Comparison of ENCODE assay signal across 8 cellular contexts in genomic region chr6:7312616-7313504, GRCh38.
A peak's percentile ranks its signal among the peaks of the same experiment; 100 is the strongest.
DNase-seq lines count a peak whose midpoint lies in the region; ATAC-seq, FAIRE-seq and TF ChIP-seq lines count a peak whose summit lies in the region.

Gene SSR1, minus strand, starts transcription at chr6:7313199. Its CDS starts 79 bp downstream, at chr6:7313120.

- no peak for TF ChIP-seq CTCF in AG09319 (IDR thresholded peaks at IDR 0.05; ENCODE audit: low read depth, low read length)

- peak; percentile 90 for DNase-seq in AG09319 (ENCODE audit: extremely low read depth, low read depth)
- DNase-seq in NCI-H446 treated with DMSO at 0.1 percent for 48 hours (lab: John Stamatoyannopoulos, UW), result peak; percentile 93
- peak; percentile 98 for DNase-seq in cerebellar cortex (ENCODE audit: low spot score)
- peak; percentile 94 for DNase-seq in stimulated activated CD4-positive, alpha-beta T cell treated with anti-CD3 and anti-CD28 coated beads, Interleukin-12 subunit alpha, Interleukin-12 subunit beta, amount 100 ng/mL, for 4 hours

- peak; percentile 98 for ATAC-seq in GM19035 (IDR thresholded peaks at IDR 0.05; ENCODE audit: unreplicated experiment)
- peak; percentile 95 for ATAC-seq in HG03354 (IDR thresholded peaks at IDR 0.05; ENCODE audit: poor library complexity, severe bottlenecking, unreplicated experiment)
- peak; percentile 97 to 98 for ATAC-seq in activated CD4-positive, CD25-positive, alpha-beta regulatory T cell treated with anti-CD3 and anti-CD28 coated beads, Interleukin-2, amount 50 U/mL, for 24 hours

- FAIRE-seq in islet of Langerhans (lab: Jason Lieb, UNC), result peak; percentile 36

Comparison
In these comparisons a context has a peak if more than half of its experiments do, and no peak if none do; other contexts are left out.
1. Peak in every context shown above with its lines: DNase-seq and ATAC-seq.